ENCODE assay signal across 8 cellular contexts in the genomic region with DNA sequence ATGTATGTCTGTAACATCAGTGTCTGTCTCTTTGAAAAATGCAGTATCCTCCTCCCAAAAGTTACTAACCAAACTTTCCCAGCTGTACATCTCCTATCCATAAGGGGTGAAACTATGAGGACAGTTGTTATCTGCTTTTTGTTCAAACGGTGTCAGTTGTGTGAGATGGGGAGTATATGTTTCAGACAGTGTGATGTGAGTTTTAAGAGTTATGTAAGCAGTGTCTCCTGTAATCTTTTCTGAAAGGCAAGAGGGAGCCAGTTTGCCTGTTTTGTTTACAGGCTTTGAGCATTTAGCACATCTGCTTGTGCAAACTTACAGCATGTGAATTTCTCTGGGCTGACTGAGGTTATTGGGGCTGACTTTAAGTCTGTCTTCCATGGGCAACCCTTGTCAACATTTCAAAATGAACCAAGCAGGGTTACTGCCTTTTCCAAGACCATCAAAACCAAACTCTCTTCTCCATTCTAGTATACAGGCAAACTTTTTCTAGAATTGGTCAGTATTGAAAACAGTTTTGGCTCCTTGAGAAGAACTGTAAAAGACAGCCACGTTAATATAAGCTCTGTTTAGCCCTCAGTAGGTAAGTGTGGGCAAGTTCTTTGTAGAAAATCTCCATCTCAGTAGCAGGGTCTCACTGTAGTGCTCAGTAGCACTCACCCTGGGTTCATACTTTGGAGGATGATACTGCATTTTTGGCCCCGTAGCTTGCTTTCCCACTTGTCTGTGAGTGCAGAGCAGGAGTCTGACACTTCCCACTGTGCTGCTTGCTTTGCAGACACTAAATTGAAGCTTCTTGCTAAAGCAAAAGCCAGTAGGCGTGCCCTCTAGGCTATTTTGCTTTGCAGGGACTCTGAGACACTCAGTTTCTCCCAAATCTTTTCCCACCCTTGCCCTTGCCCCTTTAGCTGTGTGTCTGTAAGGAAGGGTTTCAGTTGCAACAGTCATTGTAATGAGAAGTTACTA. TPM values are rescaled to one million over a fixed set of nuclear protein-coding genes. Genes with fewer than 3 reads are reported as not detected.
DNase-seq lines count a peak whose midpoint lies in the region; ATAC-seq lines count a peak whose summit lies in the region.

No MANE protein-coding gene starts in this region.

- no peaks in the 10 kb centered on the region for H3K27me3 Mint-ChIP-seq in activated naive CD8-positive, alpha-beta T cell

- H3K9me3 Mint-ChIP-seq in activated naive CD8-positive, alpha-beta T cell (ENCODE audit: low read depth) = no peaks in the 10 kb centered on the region

- peak overlapping the region; percentile 79 for H3K4me3 Mint-ChIP-seq in activated naive CD8-positive, alpha-beta T cell

- peak; percentile 25 for DNase-seq in NOMO-1 treated with DMSO at 0.1 percent for 48 hours (lab: John Stamatoyannopoulos, UW; ENCODE audit: unreplicated experiment)
- DNase-seq in NOMO-1 treated with dmso at 0.1 percent for 144 hours (lab: John Stamatoyannopoulos, UW; ENCODE audit: unreplicated experiment) = no peak
- DNase-seq in iris pigment epithelial cell (ENCODE audit: low read depth) = peak; percentile 70
- peak in 5 of 49 donors; percentile 5 to 33 (median 21) for DNase-seq in substantia nigra (lab: John Stamatoyannopoulos, UW)
- DNase-seq in NCI-H1436 (lab: John Stamatoyannopoulos, UW) = no peak
- no peak for DNase-seq in ureter (ENCODE audit: low spot score)

- peaks cover 2% of the 10 kb centered on the region for H3K36me3 Mint-ChIP-seq in activated naive CD8-positive, alpha-beta T cell

- peak overlapping the region; percentile 54 for H3K27ac ChIP-seq in substantia nigra (ENCODE audit: low read depth, low read length, poor library complexity, severe bottlenecking)

- peak overlapping the region; percentile 94 for H3K27ac Mint-ChIP-seq in activated naive CD8-positive, alpha-beta T cell

- H3K4me1 Mint-ChIP-seq in activated naive CD8-positive, alpha-beta T cell (ENCODE audit: low read depth) = peaks cover 69% of the 10 kb centered on the region

- ATAC-seq in GM18867 (IDR thresholded peaks at IDR 0.05; ENCODE audit: unreplicated experiment) = no peak

RNA-seq across cellular contexts. Expression of gene CACYBP, which starts 34.5 kb away (rescaled TPM):
- 54.1 TPM for total RNA-seq in ureter

RNA-seq across cellular contexts. Expression of gene MRPS14, which starts 57.9 kb away (rescaled TPM):
- 39.8 TPM for total RNA-seq in ureter

Comparison
In these comparisons a context has a peak if more than half of its experiments do, and no peak if none do; other contexts are left out.
1. DNase-seq: peak in NOMO-1 treated with DMSO at 0.1 percent for 48 hours (single experiment) and iris pigment epithelial cell (single experiment); none in NOMO-1 treated with dmso at 0.1 percent for 144 hours (single experiment), NCI-H1436 (single experiment) and ureter (single experiment).